ENCODE assay signal across 1 cellular context in genomic region chr7:92678291-92678920, GRCh38.
TF ChIP-seq lines count a peak whose summit lies in the region.

No MANE protein-coding gene starts in this region.

TF ChIP-seq in HepG2, 621 proteins besides CTCF, POLR2A, EP300 and RAD21 (continued from another document and continues in another):
- TF ChIP-seq, protein P1, sequence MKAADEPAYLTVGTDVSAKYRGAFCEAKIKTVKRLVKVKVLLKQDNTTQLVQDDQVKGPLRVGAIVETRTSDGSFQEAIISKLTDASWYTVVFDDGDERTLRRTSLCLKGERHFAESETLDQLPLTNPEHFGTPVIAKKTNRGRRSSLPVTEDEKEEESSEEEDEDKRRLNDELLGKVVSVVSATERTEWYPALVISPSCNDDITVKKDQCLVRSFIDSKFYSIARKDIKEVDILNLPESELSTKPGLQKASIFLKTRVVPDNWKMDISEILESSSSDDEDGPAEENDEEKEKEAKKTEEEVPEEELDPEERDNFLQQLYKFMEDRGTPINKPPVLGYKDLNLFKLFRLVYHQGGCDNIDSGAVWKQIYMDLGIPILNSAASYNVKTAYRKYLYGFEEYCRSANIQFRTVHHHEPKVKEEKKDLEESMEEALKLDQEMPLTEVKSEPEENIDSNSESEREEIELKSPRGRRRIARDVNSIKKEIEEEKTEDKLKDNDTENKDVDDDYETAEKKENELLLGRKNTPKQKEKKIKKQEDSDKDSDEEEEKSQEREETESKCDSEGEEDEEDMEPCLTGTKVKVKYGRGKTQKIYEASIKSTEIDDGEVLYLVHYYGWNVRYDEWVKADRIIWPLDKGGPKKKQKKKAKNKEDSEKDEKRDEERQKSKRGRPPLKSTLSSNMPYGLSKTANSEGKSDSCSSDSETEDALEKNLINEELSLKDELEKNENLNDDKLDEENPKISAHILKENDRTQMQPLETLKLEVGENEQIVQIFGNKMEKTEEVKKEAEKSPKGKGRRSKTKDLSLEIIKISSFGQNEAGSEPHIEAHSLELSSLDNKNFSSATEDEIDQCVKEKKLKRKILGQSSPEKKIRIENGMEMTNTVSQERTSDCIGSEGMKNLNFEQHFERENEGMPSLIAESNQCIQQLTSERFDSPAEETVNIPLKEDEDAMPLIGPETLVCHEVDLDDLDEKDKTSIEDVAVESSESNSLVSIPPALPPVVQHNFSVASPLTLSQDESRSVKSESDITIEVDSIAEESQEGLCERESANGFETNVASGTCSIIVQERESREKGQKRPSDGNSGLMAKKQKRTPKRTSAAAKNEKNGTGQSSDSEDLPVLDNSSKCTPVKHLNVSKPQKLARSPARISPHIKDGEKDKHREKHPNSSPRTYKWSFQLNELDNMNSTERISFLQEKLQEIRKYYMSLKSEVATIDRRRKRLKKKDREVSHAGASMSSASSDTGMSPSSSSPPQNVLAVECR (CRISPR knock-in tag; IDR thresholded peaks at IDR 0.05; ENCODE audit: borderline replicate concordance) = no peak; the same call in 1 of the 2 replicates
- no peak for TF ChIP-seq ATF7 (IDR thresholded peaks at IDR 0.05)
- no peak; the same call in 1 of the 2 replicates for TF ChIP-seq ATF7 (CRISPR knock-in tag; IDR thresholded peaks at IDR 0.05)
- 0 out of 2 replicates have a peak, but pooled peaks have one; percentile 14 for TF ChIP-seq ZNF564 (CRISPR knock-in tag; IDR thresholded peaks at IDR 0.05)
- no peak for TF ChIP-seq PBX3 (CRISPR knock-in tag; IDR thresholded peaks at IDR 0.05; ENCODE audit: borderline replicate concordance)
- TF ChIP-seq ZNF432 (CRISPR knock-in tag; IDR thresholded peaks at IDR 0.05; ENCODE audit: borderline replicate concordance) = no peak
- peak; percentile 82; the same call in 1 of the 2 replicates for TF ChIP-seq GFI1 (CRISPR knock-in tag; IDR thresholded peaks at IDR 0.05; ENCODE audit: borderline replicate concordance)
- no peak for TF ChIP-seq EEA1 (CRISPR knock-in tag; IDR thresholded peaks at IDR 0.05; ENCODE audit: borderline replicate concordance)
- TF ChIP-seq KAT8 (CRISPR knock-in tag; IDR thresholded peaks at IDR 0.05) = peak; percentile 80
- TF ChIP-seq RXRA (CRISPR knock-in tag; IDR thresholded peaks at IDR 0.05) = peak; percentile 78; the same call in 1 of the 2 replicates
- no peak for TF ChIP-seq ZSCAN30 (CRISPR knock-in tag; IDR thresholded peaks at IDR 0.05)
- TF ChIP-seq ZNF326 (CRISPR knock-in tag; IDR thresholded peaks at IDR 0.05; ENCODE audit: borderline replicate concordance) = no peak
- no peak for TF ChIP-seq ZNF512B (CRISPR knock-in tag; IDR thresholded peaks at IDR 0.05; ENCODE audit: borderline replicate concordance)
- TF ChIP-seq, protein P2, sequence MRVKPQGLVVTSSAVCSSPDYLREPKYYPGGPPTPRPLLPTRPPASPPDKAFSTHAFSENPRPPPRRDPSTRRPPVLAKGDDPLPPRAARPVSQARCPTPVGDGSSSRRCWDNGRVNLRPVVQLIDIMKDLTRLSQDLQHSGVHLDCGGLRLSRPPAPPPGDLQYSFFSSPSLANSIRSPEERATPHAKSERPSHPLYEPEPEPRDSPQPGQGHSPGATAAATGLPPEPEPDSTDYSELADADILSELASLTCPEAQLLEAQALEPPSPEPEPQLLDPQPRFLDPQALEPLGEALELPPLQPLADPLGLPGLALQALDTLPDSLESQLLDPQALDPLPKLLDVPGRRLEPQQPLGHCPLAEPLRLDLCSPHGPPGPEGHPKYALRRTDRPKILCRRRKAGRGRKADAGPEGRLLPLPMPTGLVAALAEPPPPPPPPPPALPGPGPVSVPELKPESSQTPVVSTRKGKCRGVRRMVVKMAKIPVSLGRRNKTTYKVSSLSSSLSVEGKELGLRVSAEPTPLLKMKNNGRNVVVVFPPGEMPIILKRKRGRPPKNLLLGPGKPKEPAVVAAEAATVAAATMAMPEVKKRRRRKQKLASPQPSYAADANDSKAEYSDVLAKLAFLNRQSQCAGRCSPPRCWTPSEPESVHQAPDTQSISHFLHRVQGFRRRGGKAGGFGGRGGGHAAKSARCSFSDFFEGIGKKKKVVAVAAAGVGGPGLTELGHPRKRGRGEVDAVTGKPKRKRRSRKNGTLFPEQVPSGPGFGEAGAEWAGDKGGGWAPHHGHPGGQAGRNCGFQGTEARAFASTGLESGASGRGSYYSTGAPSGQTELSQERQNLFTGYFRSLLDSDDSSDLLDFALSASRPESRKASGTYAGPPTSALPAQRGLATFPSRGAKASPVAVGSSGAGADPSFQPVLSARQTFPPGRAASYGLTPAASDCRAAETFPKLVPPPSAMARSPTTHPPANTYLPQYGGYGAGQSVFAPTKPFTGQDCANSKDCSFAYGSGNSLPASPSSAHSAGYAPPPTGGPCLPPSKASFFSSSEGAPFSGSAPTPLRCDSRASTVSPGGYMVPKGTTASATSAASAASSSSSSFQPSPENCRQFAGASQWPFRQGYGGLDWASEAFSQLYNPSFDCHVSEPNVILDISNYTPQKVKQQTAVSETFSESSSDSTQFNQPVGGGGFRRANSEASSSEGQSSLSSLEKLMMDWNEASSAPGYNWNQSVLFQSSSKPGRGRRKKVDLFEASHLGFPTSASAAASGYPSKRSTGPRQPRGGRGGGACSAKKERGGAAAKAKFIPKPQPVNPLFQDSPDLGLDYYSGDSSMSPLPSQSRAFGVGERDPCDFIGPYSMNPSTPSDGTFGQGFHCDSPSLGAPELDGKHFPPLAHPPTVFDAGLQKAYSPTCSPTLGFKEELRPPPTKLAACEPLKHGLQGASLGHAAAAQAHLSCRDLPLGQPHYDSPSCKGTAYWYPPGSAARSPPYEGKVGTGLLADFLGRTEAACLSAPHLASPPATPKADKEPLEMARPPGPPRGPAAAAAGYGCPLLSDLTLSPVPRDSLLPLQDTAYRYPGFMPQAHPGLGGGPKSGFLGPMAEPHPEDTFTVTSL (CRISPR knock-in tag; IDR thresholded peaks at IDR 0.05; ENCODE audit: borderline replicate concordance) = peak; percentile 98
- TF ChIP-seq HMGXB4 (CRISPR knock-in tag; IDR thresholded peaks at IDR 0.05; ENCODE audit: borderline replicate concordance in 1 of 2, low read depth in 1 of 2) = peak in 1 of 2 experiments; percentile 51; a peak in 1 of 4 replicates
- TF ChIP-seq ATF5 (CRISPR knock-in tag; IDR thresholded peaks at IDR 0.05; ENCODE audit: low read depth) = no peak
- TF ChIP-seq ZNF879 (CRISPR knock-in tag; IDR thresholded peaks at IDR 0.05) = no peak
- TF ChIP-seq, protein P3, sequence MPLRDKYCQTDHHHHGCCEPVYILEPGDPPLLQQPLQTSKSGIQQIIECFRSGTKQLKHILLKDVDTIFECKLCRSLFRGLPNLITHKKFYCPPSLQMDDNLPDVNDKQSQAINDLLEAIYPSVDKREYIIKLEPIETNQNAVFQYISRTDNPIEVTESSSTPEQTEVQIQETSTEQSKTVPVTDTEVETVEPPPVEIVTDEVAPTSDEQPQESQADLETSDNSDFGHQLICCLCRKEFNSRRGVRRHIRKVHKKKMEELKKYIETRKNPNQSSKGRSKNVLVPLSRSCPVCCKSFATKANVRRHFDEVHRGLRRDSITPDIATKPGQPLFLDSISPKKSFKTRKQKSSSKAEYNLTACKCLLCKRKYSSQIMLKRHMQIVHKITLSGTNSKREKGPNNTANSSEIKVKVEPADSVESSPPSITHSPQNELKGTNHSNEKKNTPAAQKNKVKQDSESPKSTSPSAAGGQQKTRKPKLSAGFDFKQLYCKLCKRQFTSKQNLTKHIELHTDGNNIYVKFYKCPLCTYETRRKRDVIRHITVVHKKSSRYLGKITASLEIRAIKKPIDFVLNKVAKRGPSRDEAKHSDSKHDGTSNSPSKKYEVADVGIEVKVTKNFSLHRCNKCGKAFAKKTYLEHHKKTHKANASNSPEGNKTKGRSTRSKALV (CRISPR knock-in tag; IDR thresholded peaks at IDR 0.05) = no peak
- TF ChIP-seq SCMH1 (CRISPR knock-in tag; IDR thresholded peaks at IDR 0.05; ENCODE audit: borderline replicate concordance) = no peak
- no peak for TF ChIP-seq MAFG (CRISPR knock-in tag; IDR thresholded peaks at IDR 0.05)
- peak; percentile 82 for TF ChIP-seq ONECUT2 (CRISPR knock-in tag; IDR thresholded peaks at IDR 0.05)
- no peak for TF ChIP-seq ZNF253 (CRISPR knock-in tag; IDR thresholded peaks at IDR 0.05; ENCODE audit: borderline replicate concordance)
- TF ChIP-seq CSRNP1 (CRISPR knock-in tag; IDR thresholded peaks at IDR 0.05) = no peak
- TF ChIP-seq KMT2B (CRISPR knock-in tag; IDR thresholded peaks at IDR 0.05) = 0 out of 2 replicates have a peak, but pooled peaks have one; percentile 39
- TF ChIP-seq KDM3A (CRISPR knock-in tag; IDR thresholded peaks at IDR 0.05; ENCODE audit: low read depth) = 0 out of 2 replicates have a peak, but pooled peaks have one; percentile 59
- TF ChIP-seq ZNF296 (CRISPR knock-in tag; conservative IDR thresholded peaks at IDR 0.05) = no peak
- TF ChIP-seq LRRFIP1 (CRISPR knock-in tag; conservative IDR thresholded peaks at IDR 0.05) = no peak
